18 cellular contexts compared by ENCODE assay signal in genomic region chr12:129312048-129312447, GRCh38.
"Had no signal": no experiment of that assay in that cellular context is flagged by ENCODE, and none has a peak within 500 bp of the region (broad histone marks: within the 10 kb centered on the region; RNA-seq: fewer than 3 reads in every experiment).

No MANE protein-coding gene starts in this region.

- H3K27me3 ChIP-seq: tibial nerve, vagina had no signal

- H3K4me3 ChIP-seq: cardiac muscle cell, lung, tibial nerve, vagina had no signal

- H3K36me3 ChIP-seq: cardiac muscle cell, tibial nerve, vagina had no signal

- DNase-seq: activated CD4-positive, CD25-positive, alpha-beta regulatory T cell treated with anti-CD3 and anti-CD28 coated beads, Interleukin-2, amount 50 U/mL, for 72 hours; activated CD8-positive, alpha-beta memory T cell treated with anti-CD3 and anti-CD28 coated beads for 24 hours; activated CD8-positive, alpha-beta memory T cell treated with anti-CD3 and anti-CD28 coated beads, Interleukin-2, amount 50 U/mL, for 48 hours; activated effector memory CD4-positive, alpha-beta T cell treated with Interleukin-2 at 50 U/mL for 16 hours; activated naive CD4-positive, alpha-beta T cell treated with anti-CD3 and anti-CD28 coated beads, Interleukin-2, amount 10 ng/mL, durations not matched to agents 7 days and 5 days; activated T-cell treated with anti-CD3 and anti-CD28 coated beads, Interleukin-2, amount 50 U/mL, for 48 hours; left cardiac atrium; occipital lobe; retina; stimulated activated CD4-positive, alpha-beta T cell treated with anti-CD3 and anti-CD28 coated beads, Interleukin-12 subunit alpha, Interleukin-12 subunit beta, amount 100 ng/mL, for 4 hours; stimulated activated CD4-positive, alpha-beta T cell treated with anti-CD3 and anti-CD28 coated beads, Interleukin-2, amount 100 ng/mL, for 24 hours; stimulated activated naive CD8-positive, alpha-beta T cell treated with anti-CD3 and anti-CD28 coated beads, Interleukin-15, Interleukin-2, amounts not matched to agents 100 U/mL and 50 U/mL, for 24 hours; substantia nigra had no signal

- H3K9me3 ChIP-seq: vagina had no signal

- H3K4me1 ChIP-seq: tibial nerve, vagina had no signal

- H3K27ac ChIP-seq: cardiac muscle cell, tibial nerve, vagina, VCaP had no signal
